Comparison of ENCODE assay signal across 13 cellular contexts in the genomic region with DNA sequence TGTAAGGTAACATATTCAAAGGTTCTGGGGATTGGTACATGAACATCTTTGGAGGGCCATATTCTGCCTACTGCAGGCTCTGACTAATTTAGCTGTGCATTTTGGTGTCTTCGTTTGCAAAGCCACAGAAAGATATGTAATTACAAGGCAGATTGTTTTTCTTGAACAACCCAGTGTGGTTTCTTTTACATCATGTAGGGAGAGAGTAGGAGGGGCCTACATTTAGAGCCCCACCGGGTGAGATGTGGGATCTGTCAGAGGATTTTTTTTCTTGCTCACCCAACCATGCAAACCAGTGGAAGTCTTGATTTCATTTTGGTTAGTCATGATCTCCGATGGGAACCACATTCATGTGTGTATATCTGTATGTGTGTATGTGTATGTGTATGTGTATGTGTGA.
DNase-seq lines count a peak whose midpoint lies in the region; ATAC-seq and TF ChIP-seq lines count a peak whose summit lies in the region.
"Had no signal": no experiment of that assay in that cellular context is flagged by ENCODE, and none has a peak within 500 bp of the region (broad histone marks: within the 10 kb centered on the region; RNA-seq: fewer than 3 reads in every experiment).

No MANE protein-coding gene starts in this region.

- TF ChIP-seq CTCF in fibroblast of mammary gland (conservative IDR thresholded peaks at IDR 0.05; ENCODE audit: control insufficient read depth, insufficient read depth, low read depth, low read length) (no peak), dorsolateral prefrontal cortex (IDR thresholded peaks at IDR 0.05 in 54 of 56, conservative IDR thresholded peaks at IDR 0.05 in 2 of 56; ENCODE audit: low read depth in 1 of 56, partially characterized antibody in 56 of 56) (no peak)

- DNase-seq in fibroblast of mammary gland (ENCODE audit: low read depth) (peak; percentile 15), COR-L47 (lab: John Stamatoyannopoulos, UW) (no peak), dorsolateral prefrontal cortex (no peak), NAMALWA (ENCODE audit: low spot score) (no peak)
- DNase-seq: activated B cell treated with CpG ODN at 0.5 μM for 24 hours, amygdala, EL had no signal

- ATAC-seq in GM18858 (IDR thresholded peaks at IDR 0.05; ENCODE audit: unreplicated experiment) = peak; percentile 73
- ATAC-seq in GM21576 (IDR thresholded peaks at IDR 0.05; ENCODE audit: unreplicated experiment) = peak; percentile 81
- ATAC-seq in HG03460 (IDR thresholded peaks at IDR 0.05; ENCODE audit: unreplicated experiment) = peak; percentile 83
- ATAC-seq in GM21423 (IDR thresholded peaks at IDR 0.05; ENCODE audit: unreplicated experiment) = no peak

- no peak overlapping the region for H3K27ac ChIP-seq in dorsolateral prefrontal cortex

- peaks cover 0 to 7% (median 0%) of the 10 kb centered on the region in 45 donors for H3K27me3 ChIP-seq in dorsolateral prefrontal cortex

- H3K4me3 ChIP-seq in fibroblast of mammary gland (ENCODE audit: control insufficient read depth, low read depth, low read length) (no peak overlapping the region), dorsolateral prefrontal cortex (no peak overlapping the region)
- H3K4me3 ChIP-seq: lung, skin epidermis had no signal

- intact Hi-C loops in dorsolateral prefrontal cortex (cut with DNase I) = no loop called here
